Comparison of ENCODE assay signal across 15 cellular contexts in genomic region chr10:126090911-126091728, GRCh38.
DNase-seq lines count a peak whose midpoint lies in the region; ATAC-seq and TF ChIP-seq lines count a peak whose summit lies in the region.
"Had no signal": no experiment of that assay in that cellular context is flagged by ENCODE, and none has a peak within 500 bp of the region (broad histone marks: within the 10 kb centered on the region; RNA-seq: fewer than 3 reads in every experiment).

No MANE protein-coding gene starts in this region.

- in situ Hi-C loops in brain microvascular endothelial cell (cut with HindIII; ENCODE audit: low pct_ligation_motif_present, low sequenced_read_pairs), result no loop called here

- H3K9ac ChIP-seq in colonic mucosa (ENCODE audit: low read depth in 2 of 2, low read length in 2 of 2), result no peak overlapping the region

- H3K4me3 ChIP-seq in brain microvascular endothelial cell (ENCODE audit: low read depth, low read length) (no peak overlapping the region), colonic mucosa (no peak overlapping the region)
- H3K4me3 ChIP-seq: ascending aorta, K562 had no signal

- no peaks in the 10 kb centered on the region for H3K4me1 ChIP-seq in colonic mucosa
- H3K4me1 ChIP-seq: ascending aorta had no signal

- intact Hi-C loops in colonic mucosa (cut with DNase I), result no loop called here

- DNase-seq in AG08395 (ENCODE audit: low spot score) (peak; percentile 94), HT1080 (ENCODE audit: low read depth) (peak; percentile 97), brain microvascular endothelial cell (peak; percentile 92), kidney tubule cell (ENCODE audit: low spot score) (peak; percentile 99), mucosa of gallbladder (ENCODE audit: low spot score) (no peak), colonic mucosa (no peak)
- DNase-seq: activated CD8-positive, alpha-beta memory T cell treated with anti-CD3 and anti-CD28 coated beads, Interleukin-2, amount 50 U/mL, for 4 hours; CD4-positive, CD25-positive, alpha-beta regulatory T cell; glutamatergic neuron; NCI-H524; stimulated activated naive CD4-positive, alpha-beta T cell had no signal

- ATAC-seq in HG02970 (IDR thresholded peaks at IDR 0.05; ENCODE audit: low FRiP score, unreplicated experiment) (no peak), GM19023 (IDR thresholded peaks at IDR 0.05; ENCODE audit: unreplicated experiment) (no peak)
- ATAC-seq: K562 had no signal

- H3K27me3 ChIP-seq in brain microvascular endothelial cell (replicated peaks) (no peaks in the 10 kb centered on the region), colonic mucosa (no peaks in the 10 kb centered on the region)
- H3K27me3 ChIP-seq: ascending aorta had no signal

- H3K9me3 ChIP-seq in colonic mucosa, result no peaks in the 10 kb centered on the region
- H3K9me3 ChIP-seq: ascending aorta had no signal

- TF ChIP-seq CTCF in brain microvascular endothelial cell (IDR thresholded peaks at IDR 0.05; ENCODE audit: low read depth, low read length, missing control alignments) (no peak), colonic mucosa (IDR thresholded peaks at IDR 0.05) (no peak)

- H3K36me3 ChIP-seq in brain microvascular endothelial cell (replicated peaks) (no peaks in the 10 kb centered on the region), colonic mucosa (no peaks in the 10 kb centered on the region)
- H3K36me3 ChIP-seq: ascending aorta had no signal

- H3K27ac ChIP-seq in brain microvascular endothelial cell (peak overlapping the region; percentile 73), colonic mucosa (no peak overlapping the region)
- H3K27ac ChIP-seq: ascending aorta had no signal

Comparison
In these comparisons a context has a peak if more than half of its experiments do, and no peak if none do; other contexts are left out.
1. DNase-seq: peak in AG08395 (single experiment), HT1080 (single experiment), brain microvascular endothelial cell (single experiment) and kidney tubule cell (single experiment); none in mucosa of gallbladder (single experiment) and colonic mucosa (single experiment).